In the genomic region with DNA sequence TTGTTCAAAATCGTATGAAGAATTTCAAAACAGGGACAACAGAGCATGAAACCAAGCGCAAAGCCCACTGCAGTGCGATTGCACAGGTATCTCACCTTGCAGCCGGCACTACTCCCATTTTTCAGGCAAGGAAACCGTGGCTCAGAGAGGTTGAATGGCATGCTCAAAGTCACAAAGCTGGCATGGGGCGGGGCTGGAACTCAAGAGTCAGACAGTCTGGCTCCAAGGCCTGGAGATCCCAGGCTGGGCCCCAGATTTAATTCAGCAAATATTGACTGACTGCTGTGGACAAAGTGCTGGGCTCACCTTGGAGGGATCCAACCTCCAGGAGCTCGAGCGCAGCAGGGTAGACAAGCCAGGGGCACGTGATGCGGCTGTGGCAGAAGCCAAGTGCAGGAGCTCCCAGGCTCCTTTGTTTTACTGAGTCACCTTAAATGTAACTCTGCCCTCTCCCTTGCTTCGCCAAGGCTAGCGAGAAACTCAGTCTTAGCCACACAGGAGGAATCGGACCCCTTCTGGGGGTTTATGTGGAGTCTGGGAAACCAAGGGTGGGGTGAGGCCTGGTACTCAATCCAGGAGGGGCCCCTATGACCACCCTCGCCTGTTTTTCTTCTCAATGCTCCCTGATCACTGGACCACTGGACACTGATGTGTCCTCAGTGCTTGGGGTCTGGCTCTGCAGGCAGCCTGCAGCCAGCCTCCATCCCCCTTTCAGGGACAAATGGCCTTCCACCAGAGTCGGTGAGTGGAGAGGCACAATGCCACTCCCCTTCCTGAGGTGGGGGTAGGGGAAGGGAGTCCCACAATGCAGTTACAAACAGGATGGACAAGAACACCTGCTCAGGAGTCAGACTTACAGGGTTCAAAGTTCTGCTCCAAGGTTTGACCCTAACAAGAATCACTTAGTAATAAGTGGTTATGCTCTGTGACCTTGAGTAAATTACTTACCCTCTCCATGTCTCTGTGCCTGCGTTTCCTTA, we compare ENCODE assay signal across 1 cellular context.
TF ChIP-seq lines count a peak whose summit lies in the region.

No MANE protein-coding gene starts in this region.

TF ChIP-seq in HepG2, 621 proteins besides CTCF, POLR2A, EP300 and RAD21 (continued from another document and continues in another):
- TF ChIP-seq, protein P1, sequence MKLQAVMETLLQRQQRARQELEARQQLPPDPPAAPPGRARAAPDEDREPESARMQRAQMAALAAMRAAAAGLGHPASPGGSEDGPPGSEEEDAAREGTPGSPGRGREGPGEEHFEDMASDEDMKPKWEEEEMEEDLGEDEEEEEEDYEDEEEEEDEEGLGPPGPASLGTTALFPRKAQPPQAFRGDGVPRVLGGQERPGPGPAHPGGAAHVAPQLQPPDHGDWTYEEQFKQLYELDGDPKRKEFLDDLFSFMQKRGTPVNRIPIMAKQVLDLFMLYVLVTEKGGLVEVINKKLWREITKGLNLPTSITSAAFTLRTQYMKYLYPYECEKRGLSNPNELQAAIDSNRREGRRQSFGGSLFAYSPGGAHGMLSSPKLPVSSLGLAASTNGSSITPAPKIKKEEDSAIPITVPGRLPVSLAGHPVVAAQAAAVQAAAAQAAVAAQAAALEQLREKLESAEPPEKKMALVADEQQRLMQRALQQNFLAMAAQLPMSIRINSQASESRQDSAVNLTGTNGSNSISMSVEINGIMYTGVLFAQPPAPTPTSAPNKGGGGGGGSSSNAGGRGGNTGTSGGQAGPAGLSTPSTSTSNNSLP (IDR thresholded peaks at IDR 0.05; ENCODE audit: low read depth, low read length), result peak; percentile 92
- TF ChIP-seq CENPX (CRISPR knock-in tag; IDR thresholded peaks at IDR 0.05), result no peak
- TF ChIP-seq, protein P2, sequence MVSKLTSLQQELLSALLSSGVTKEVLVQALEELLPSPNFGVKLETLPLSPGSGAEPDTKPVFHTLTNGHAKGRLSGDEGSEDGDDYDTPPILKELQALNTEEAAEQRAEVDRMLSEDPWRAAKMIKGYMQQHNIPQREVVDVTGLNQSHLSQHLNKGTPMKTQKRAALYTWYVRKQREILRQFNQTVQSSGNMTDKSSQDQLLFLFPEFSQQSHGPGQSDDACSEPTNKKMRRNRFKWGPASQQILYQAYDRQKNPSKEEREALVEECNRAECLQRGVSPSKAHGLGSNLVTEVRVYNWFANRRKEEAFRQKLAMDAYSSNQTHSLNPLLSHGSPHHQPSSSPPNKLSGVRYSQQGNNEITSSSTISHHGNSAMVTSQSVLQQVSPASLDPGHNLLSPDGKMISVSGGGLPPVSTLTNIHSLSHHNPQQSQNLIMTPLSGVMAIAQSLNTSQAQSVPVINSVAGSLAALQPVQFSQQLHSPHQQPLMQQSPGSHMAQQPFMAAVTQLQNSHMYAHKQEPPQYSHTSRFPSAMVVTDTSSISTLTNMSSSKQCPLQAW (CRISPR knock-in tag; IDR thresholded peaks at IDR 0.05), result no peak
- 0 out of 2 replicates have a peak, but pooled peaks have one; percentile 54 for TF ChIP-seq ZNF879 (CRISPR knock-in tag; IDR thresholded peaks at IDR 0.05)
- TF ChIP-seq NBN (conservative IDR thresholded peaks at IDR 0.05), result no peak
- TF ChIP-seq HNRNPLL (IDR thresholded peaks at IDR 0.05; ENCODE audit: low read depth, low read length, poor library complexity, severe bottlenecking), result no peak
- TF ChIP-seq, protein P3, sequence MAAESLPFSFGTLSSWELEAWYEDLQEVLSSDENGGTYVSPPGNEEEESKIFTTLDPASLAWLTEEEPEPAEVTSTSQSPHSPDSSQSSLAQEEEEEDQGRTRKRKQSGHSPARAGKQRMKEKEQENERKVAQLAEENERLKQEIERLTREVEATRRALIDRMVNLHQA (CRISPR knock-in tag; IDR thresholded peaks at IDR 0.05), result no peak
- no peak for TF ChIP-seq ISX (CRISPR knock-in tag; conservative IDR thresholded peaks at IDR 0.05)
- TF ChIP-seq ZNF260 (CRISPR knock-in tag; IDR thresholded peaks at IDR 0.05; ENCODE audit: borderline replicate concordance, low read depth), result no peak
- TF ChIP-seq SAFB2 (CRISPR knock-in tag; IDR thresholded peaks at IDR 0.05; ENCODE audit: borderline replicate concordance, low read depth), result no peak; the same call in 1 of the 2 replicates
- TF ChIP-seq ZNF253 (CRISPR knock-in tag; IDR thresholded peaks at IDR 0.05; ENCODE audit: borderline replicate concordance), result no peak
- TF ChIP-seq, protein P4, sequence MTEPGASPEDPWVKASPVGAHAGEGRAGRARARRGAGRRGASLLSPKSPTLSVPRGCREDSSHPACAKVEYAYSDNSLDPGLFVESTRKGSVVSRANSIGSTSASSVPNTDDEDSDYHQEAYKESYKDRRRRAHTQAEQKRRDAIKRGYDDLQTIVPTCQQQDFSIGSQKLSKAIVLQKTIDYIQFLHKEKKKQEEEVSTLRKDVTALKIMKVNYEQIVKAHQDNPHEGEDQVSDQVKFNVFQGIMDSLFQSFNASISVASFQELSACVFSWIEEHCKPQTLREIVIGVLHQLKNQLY (CRISPR knock-in tag; IDR thresholded peaks at IDR 0.05), result peak; percentile 97
- TF ChIP-seq AGO2 (optimal IDR thresholded peaks at IDR 0.05; ENCODE audit: low read depth, low read length), result no peak
- TF ChIP-seq TP53 (CRISPR knock-in tag; conservative IDR thresholded peaks at IDR 0.05), result peak; percentile 44; the same call in 1 of the 2 replicates
- TF ChIP-seq, protein P5, sequence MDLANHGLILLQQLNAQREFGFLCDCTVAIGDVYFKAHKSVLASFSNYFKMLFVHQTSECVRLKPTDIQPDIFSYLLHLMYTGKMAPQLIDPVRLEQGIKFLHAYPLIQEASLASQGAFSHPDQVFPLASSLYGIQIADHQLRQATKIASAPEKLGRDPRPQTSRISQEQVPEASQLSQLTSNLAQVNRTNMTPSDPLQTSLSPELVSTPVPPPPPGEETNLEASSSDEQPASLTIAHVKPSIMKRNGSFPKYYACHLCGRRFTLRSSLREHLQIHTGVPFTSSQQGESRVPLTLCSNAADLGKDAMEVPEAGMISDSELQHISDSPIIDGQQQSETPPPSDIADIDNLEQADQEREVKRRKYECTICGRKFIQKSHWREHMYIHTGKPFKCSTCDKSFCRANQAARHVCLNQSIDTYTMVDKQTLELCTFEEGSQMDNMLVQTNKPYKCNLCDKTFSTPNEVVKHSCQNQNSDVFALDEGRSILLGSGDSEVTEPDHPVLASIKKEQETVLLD (CRISPR knock-in tag; IDR thresholded peaks at IDR 0.05; ENCODE audit: low read depth), result no peak
- TF ChIP-seq SIN3A (IDR thresholded peaks at IDR 0.05; ENCODE audit: borderline replicate concordance, low read depth, low read length), result no peak; the same call in 1 of the 2 replicates
- TF ChIP-seq, protein P6, sequence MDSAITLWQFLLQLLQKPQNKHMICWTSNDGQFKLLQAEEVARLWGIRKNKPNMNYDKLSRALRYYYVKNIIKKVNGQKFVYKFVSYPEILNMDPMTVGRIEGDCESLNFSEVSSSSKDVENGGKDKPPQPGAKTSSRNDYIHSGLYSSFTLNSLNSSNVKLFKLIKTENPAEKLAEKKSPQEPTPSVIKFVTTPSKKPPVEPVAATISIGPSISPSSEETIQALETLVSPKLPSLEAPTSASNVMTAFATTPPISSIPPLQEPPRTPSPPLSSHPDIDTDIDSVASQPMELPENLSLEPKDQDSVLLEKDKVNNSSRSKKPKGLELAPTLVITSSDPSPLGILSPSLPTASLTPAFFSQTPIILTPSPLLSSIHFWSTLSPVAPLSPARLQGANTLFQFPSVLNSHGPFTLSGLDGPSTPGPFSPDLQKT (CRISPR knock-in tag; IDR thresholded peaks at IDR 0.05; ENCODE audit: borderline replicate concordance), result no peak
- no peak for TF ChIP-seq TCF12 (IDR thresholded peaks at IDR 0.05)
- no peak for TF ChIP-seq TCF12 (CRISPR knock-in tag; IDR thresholded peaks at IDR 0.05)
- TF ChIP-seq ZFP82 (CRISPR knock-in tag; IDR thresholded peaks at IDR 0.05; ENCODE audit: borderline replicate concordance), result no peak
- peak; percentile 73; the same call in 1 of the 2 replicates for TF ChIP-seq IRX3 (CRISPR knock-in tag; IDR thresholded peaks at IDR 0.05; ENCODE audit: borderline replicate concordance, low read depth)
- no peak for TF ChIP-seq TRIM24 (CRISPR knock-in tag; IDR thresholded peaks at IDR 0.05)
- TF ChIP-seq ZBTB42 (CRISPR knock-in tag; IDR thresholded peaks at IDR 0.05), result no peak
- no peak for TF ChIP-seq CENPT (CRISPR knock-in tag; IDR thresholded peaks at IDR 0.05; ENCODE audit: low read depth)
- no peak for TF ChIP-seq ATF1 (CRISPR knock-in tag; IDR thresholded peaks at IDR 0.05)
- TF ChIP-seq ZNF780A (CRISPR knock-in tag; IDR thresholded peaks at IDR 0.05), result 0 out of 2 replicates have a peak, but pooled peaks have one; percentile 6
- TF ChIP-seq MAZ (IDR thresholded peaks at IDR 0.05; ENCODE audit: borderline replicate concordance, low read depth, low read length), result peak; percentile 57; the same call in 1 of the 2 replicates
- peak; percentile 48; the same call in 1 of the 2 replicates for TF ChIP-seq MAZ (CRISPR knock-in tag; IDR thresholded peaks at IDR 0.05; ENCODE audit: low read depth)
- peak; percentile 84 for TF ChIP-seq HOXA5 (CRISPR knock-in tag; IDR thresholded peaks at IDR 0.05)
- TF ChIP-seq SRY (CRISPR knock-in tag; IDR thresholded peaks at IDR 0.05), result no peak; the same call in 1 of the 2 replicates
- TF ChIP-seq STAT5B (CRISPR knock-in tag; IDR thresholded peaks at IDR 0.05), result peak; percentile 65; the same call in 1 of the 2 replicates
- TF ChIP-seq, protein P7, sequence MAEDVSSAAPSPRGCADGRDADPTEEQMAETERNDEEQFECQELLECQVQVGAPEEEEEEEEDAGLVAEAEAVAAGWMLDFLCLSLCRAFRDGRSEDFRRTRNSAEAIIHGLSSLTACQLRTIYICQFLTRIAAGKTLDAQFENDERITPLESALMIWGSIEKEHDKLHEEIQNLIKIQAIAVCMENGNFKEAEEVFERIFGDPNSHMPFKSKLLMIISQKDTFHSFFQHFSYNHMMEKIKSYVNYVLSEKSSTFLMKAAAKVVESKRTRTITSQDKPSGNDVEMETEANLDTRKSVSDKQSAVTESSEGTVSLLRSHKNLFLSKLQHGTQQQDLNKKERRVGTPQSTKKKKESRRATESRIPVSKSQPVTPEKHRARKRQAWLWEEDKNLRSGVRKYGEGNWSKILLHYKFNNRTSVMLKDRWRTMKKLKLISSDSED (CRISPR knock-in tag; IDR thresholded peaks at IDR 0.05), result no peak
- no peak for TF ChIP-seq KDM4B (CRISPR knock-in tag; IDR thresholded peaks at IDR 0.05)
- peak; percentile 1; the same call in 1 of the 2 replicates for TF ChIP-seq ZNF343 (CRISPR knock-in tag; IDR thresholded peaks at IDR 0.05)
- peak; percentile 61; the same call in 1 of the 2 replicates for TF ChIP-seq SMYD3 (CRISPR knock-in tag; IDR thresholded peaks at IDR 0.05)
- TF ChIP-seq RFX3 (CRISPR knock-in tag; IDR thresholded peaks at IDR 0.05), result no peak
- no peak for TF ChIP-seq PAF1 (CRISPR knock-in tag; IDR thresholded peaks at IDR 0.05)
- TF ChIP-seq ZNF329 (CRISPR knock-in tag; IDR thresholded peaks at IDR 0.05; ENCODE audit: low read depth), result no peak
- TF ChIP-seq, protein P8, sequence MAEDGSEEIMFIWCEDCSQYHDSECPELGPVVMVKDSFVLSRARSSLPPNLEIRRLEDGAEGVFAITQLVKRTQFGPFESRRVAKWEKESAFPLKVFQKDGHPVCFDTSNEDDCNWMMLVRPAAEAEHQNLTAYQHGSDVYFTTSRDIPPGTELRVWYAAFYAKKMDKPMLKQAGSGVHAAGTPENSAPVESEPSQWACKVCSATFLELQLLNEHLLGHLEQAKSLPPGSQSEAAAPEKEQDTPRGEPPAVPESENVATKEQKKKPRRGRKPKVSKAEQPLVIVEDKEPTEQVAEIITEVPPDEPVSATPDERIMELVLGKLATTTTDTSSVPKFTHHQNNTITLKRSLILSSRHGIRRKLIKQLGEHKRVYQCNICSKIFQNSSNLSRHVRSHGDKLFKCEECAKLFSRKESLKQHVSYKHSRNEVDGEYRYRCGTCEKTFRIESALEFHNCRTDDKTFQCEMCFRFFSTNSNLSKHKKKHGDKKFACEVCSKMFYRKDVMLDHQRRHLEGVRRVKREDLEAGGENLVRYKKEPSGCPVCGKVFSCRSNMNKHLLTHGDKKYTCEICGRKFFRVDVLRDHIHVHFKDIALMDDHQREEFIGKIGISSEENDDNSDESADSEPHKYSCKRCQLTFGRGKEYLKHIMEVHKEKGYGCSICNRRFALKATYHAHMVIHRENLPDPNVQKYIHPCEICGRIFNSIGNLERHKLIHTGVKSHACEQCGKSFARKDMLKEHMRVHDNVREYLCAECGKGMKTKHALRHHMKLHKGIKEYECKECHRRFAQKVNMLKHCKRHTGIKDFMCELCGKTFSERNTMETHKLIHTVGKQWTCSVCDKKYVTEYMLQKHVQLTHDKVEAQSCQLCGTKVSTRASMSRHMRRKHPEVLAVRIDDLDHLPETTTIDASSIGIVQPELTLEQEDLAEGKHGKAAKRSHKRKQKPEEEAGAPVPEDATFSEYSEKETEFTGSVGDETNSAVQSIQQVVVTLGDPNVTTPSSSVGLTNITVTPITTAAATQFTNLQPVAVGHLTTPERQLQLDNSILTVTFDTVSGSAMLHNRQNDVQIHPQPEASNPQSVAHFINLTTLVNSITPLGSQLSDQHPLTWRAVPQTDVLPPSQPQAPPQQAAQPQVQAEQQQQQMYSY (CRISPR knock-in tag; IDR thresholded peaks at IDR 0.05), result peak; percentile 80
- 0 out of 2 replicates have a peak, but pooled peaks have one; percentile 68 for TF ChIP-seq ZNF564 (CRISPR knock-in tag; IDR thresholded peaks at IDR 0.05)
- peak; percentile 89 for TF ChIP-seq ARNTL (CRISPR knock-in tag; IDR thresholded peaks at IDR 0.05)
- no peak for TF ChIP-seq SNAPC2 (CRISPR knock-in tag; IDR thresholded peaks at IDR 0.05)
- peak; percentile 57; the same call in 1 of the 2 replicates for TF ChIP-seq FOSL1 (CRISPR knock-in tag; IDR thresholded peaks at IDR 0.05; ENCODE audit: borderline replicate concordance)
- no peak for TF ChIP-seq ZNF354B (CRISPR knock-in tag; IDR thresholded peaks at IDR 0.05)
- peak; percentile 27 for TF ChIP-seq CEBPG (CRISPR knock-in tag; IDR thresholded peaks at IDR 0.05)
- peak; percentile 100 for TF ChIP-seq ZNF768 (CRISPR knock-in tag; IDR thresholded peaks at IDR 0.05)
- TF ChIP-seq SRSF9 (IDR thresholded peaks at IDR 0.05; ENCODE audit: borderline replicate concordance, insufficient read depth, low read depth, low read length, poor library complexity, severe bottlenecking), result no peak
- 0 out of 2 replicates have a peak, but pooled peaks have one; percentile 43 for TF ChIP-seq ZNF891 (CRISPR knock-in tag; IDR thresholded peaks at IDR 0.05)
- no peak for TF ChIP-seq ZNF567 (CRISPR knock-in tag; IDR thresholded peaks at IDR 0.05; ENCODE audit: borderline replicate concordance)
- TF ChIP-seq KAT2B (IDR thresholded peaks at IDR 0.05; ENCODE audit: borderline replicate concordance, low read depth, low read length), result no peak
- TF ChIP-seq, protein P9, sequence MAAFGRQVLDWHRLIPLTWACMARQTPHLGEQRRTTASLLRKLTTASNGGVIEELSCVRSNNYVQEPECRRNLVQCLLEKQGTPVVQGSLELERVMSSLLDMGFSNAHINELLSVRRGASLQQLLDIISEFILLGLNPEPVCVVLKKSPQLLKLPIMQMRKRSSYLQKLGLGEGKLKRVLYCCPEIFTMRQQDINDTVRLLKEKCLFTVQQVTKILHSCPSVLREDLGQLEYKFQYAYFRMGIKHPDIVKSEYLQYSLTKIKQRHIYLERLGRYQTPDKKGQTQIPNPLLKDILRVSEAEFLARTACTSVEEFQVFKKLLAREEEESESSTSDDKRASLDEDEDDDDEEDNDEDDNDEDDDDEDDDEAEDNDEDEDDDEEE (CRISPR knock-in tag; IDR thresholded peaks at IDR 0.05), result peak; percentile 43; the same call in 1 of the 2 replicates
- no peak for TF ChIP-seq REXO4 (CRISPR knock-in tag; IDR thresholded peaks at IDR 0.05; ENCODE audit: borderline replicate concordance)
- no peak; the same call in 2 of the 3 replicates for TF ChIP-seq MXI1 (IDR thresholded peaks at IDR 0.05; ENCODE audit: borderline replicate concordance, low read depth, low read length)
